Comparison of ENCODE assay signal across 11 cellular contexts in the genomic region with DNA sequence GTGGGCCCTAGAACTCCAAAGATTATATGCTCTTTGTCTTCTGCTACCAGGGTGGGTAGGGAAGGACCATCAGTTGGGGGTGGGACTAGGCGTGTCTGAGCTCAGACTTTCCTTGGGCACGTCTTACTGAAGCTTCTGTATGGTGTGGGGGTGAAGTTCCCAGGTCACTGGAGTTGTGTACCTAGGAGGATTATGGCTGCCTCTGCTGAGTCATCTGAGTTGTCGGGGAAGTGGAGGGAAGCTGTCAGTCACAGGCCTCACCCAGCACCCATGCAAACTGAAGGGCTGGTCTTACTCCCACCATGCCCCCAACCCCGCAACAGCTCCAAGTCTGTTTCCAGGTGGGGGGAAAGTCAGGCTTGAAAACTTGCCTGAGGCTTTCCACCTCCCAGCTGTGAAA.
"Had no signal": no experiment of that assay in that cellular context is flagged by ENCODE, and none has a peak within 500 bp of the region (broad histone marks: within the 10 kb centered on the region; RNA-seq: fewer than 3 reads in every experiment).

No MANE protein-coding gene starts in this region.

- H3K9me3 ChIP-seq: HAP-1 had no signal

- ATAC-seq: GM23338, HCT116 had no signal

- H3K4me3 ChIP-seq: GM23248, GM23338, HAP-1 had no signal

- DNase-seq: GM23248, GOT3, H7, H9, HCEC 1CT, HFFc6 had no signal

- H2AFZ ChIP-seq: GM23248, GM23338 had no signal

- H3K4me2 ChIP-seq: GM23338 had no signal

- H3K4me1 ChIP-seq: HAP-1 had no signal

- H3K36me3 ChIP-seq: HAP-1 had no signal

- FAIRE-seq: H1, H54 had no signal

- H3K27ac ChIP-seq: GM23248 had no signal

- H3K9ac ChIP-seq: GM23248 had no signal
